In genomic region chr9:37752646-37753488, GRCh38 we compare ENCODE assay signal across 2 cellular contexts.
TF ChIP-seq lines count a peak whose summit lies in the region.

No MANE protein-coding gene starts in this region.

TF ChIP-seq in SK-N-SH, 30 proteins besides CTCF, POLR2A, EP300 and RAD21 (continued from another document):
- TF ChIP-seq IRF3 (IDR thresholded peaks at IDR 0.05; ENCODE audit: low read depth, low read length) (no peak), RFX5 (IDR thresholded peaks at IDR 0.05; ENCODE audit: low read length) (no peak), FOXM1 (IDR thresholded peaks at IDR 0.05; ENCODE audit: low read depth) (no peak), ELF1 (IDR thresholded peaks at IDR 0.05) (no peak), TEAD4 (IDR thresholded peaks at IDR 0.05; ENCODE audit: borderline replicate concordance, insufficient read depth) (no peak), REST (IDR thresholded peaks at IDR 0.05; ENCODE audit: low read depth, low read length) (no peak), SIN3A (IDR thresholded peaks at IDR 0.05; ENCODE audit: borderline replicate concordance, low read depth, low read length) (no peak)

TF ChIP-seq in SK-N-SH treated with all-trans-retinoic acid at 6 μM for 48 hours, 23 proteins besides CTCF, POLR2A, EP300 and RAD21 (continued from another document):
- TF ChIP-seq ZNF70 (CRISPR knock-in tag; IDR thresholded peaks at IDR 0.05) = no peak
- TF ChIP-seq ZC3H10 (CRISPR knock-in tag; IDR thresholded peaks at IDR 0.05) = no peak
- TF ChIP-seq TOX (CRISPR knock-in tag; IDR thresholded peaks at IDR 0.05; ENCODE audit: borderline replicate concordance) = no peak
- TF ChIP-seq ISL1 (CRISPR knock-in tag; IDR thresholded peaks at IDR 0.05) = no peak
- TF ChIP-seq RARB (CRISPR knock-in tag; IDR thresholded peaks at IDR 0.05) = no peak
- TF ChIP-seq ARNTL (CRISPR knock-in tag; IDR thresholded peaks at IDR 0.05; ENCODE audit: borderline replicate concordance, low read depth) = no peak
- TF ChIP-seq ZNF565 (CRISPR knock-in tag; conservative IDR thresholded peaks at IDR 0.05; ENCODE audit: low read depth) = no peak
- no peak for TF ChIP-seq PPARA (CRISPR knock-in tag; IDR thresholded peaks at IDR 0.05; ENCODE audit: borderline replicate concordance)
- no peak for TF ChIP-seq CSDC2 (CRISPR knock-in tag; IDR thresholded peaks at IDR 0.05)
- TF ChIP-seq TCF4 (CRISPR knock-in tag; IDR thresholded peaks at IDR 0.05; ENCODE audit: borderline replicate concordance) = no peak
- TF ChIP-seq ZNF8 (CRISPR knock-in tag; IDR thresholded peaks at IDR 0.05) = no peak
- TF ChIP-seq OSR1 (CRISPR knock-in tag; IDR thresholded peaks at IDR 0.05) = no peak
